27 cellular contexts compared by ENCODE assay signal in the genomic region with DNA sequence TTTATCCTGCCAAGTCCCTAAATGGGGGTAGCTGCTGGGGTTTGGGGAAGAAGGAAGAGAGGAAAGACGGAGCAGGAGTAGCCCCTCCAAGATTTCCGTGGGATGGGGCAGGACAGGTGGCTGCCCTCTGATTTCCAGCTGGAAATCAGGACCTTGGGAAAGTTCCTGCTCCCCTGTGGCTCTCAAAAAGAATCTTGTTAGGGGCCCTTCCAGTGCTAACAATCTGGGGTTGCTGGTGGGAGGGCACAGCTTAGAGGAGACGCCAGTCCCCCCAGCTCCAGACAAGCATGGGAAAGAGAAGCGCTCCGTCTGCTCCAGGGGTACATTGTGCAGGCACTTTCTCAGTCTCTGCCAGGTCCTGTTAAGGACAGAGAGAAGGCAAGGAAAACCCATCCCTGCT. TPM values are rescaled to one million over a fixed set of nuclear protein-coding genes. Genes with fewer than 3 reads are reported as not detected.
A peak's percentile ranks its signal among the peaks of the same experiment; 100 is the strongest.
DNase-seq lines count a peak whose midpoint lies in the region; ATAC-seq, FAIRE-seq and TF ChIP-seq lines count a peak whose summit lies in the region.
"Had no signal": no experiment of that assay in that cellular context is flagged by ENCODE, and none has a peak within 500 bp of the region (broad histone marks: within the 10 kb centered on the region; RNA-seq: fewer than 3 reads in every experiment).

No MANE protein-coding gene starts in this region.

- H3K4me1 ChIP-seq in iPS-18a (ENCODE audit: control insufficient read depth, low read depth, low read length) = peaks cover 28% of the 10 kb centered on the region
- peaks cover 59% of the 10 kb centered on the region for H3K4me1 ChIP-seq in vagina
- peaks cover 0 to 57% (median 27%) of the 10 kb centered on the region in 4 donors for H3K4me1 ChIP-seq in tibial nerve
- H3K4me1 ChIP-seq in small intestine (ENCODE audit: control insufficient read depth in 2 of 2, insufficient read depth in 1 of 2, low read depth in 1 of 2, low read length in 1 of 2) = peaks cover 3 to 8% of the 10 kb centered on the region in 2 donors

- H3K4me3 Mint-ChIP-seq in activated naive CD4-positive, alpha-beta T cell treated with anti-CD3 and anti-CD28 coated beads, Interleukin-2, amount 50 U/mL, for 24 hours = no peak overlapping the region
- H3K4me3 Mint-ChIP-seq in WTC11 (peak overlapping the region; percentile 61), Calu3 (ENCODE audit: low read depth, unreplicated experiment) (no peak overlapping the region)
- H3K4me3 Mint-ChIP-seq: activated B cell treated with CpG ODN at 0.5 μM for 24 hours; activated CD4-positive, alpha-beta memory T cell treated with anti-CD3 and anti-CD28 coated beads, Interleukin-2, amount 10 ng/mL, durations not matched to agents 7 days and 5 days; activated naive CD4-positive, alpha-beta T cell treated with anti-CD3 and anti-CD28 coated beads for 36 hours had no signal

- no peak for TF ChIP-seq POLR2A in vagina (IDR thresholded peaks at IDR 0.05)
- no peak for TF ChIP-seq POLR2A in tibial nerve (IDR thresholded peaks at IDR 0.05)

- intact Hi-C loops in vagina (cut with DNase I) = no loop called here
- intact Hi-C loops in Calu3 (cut with micrococcal nuclease; ENCODE audit: unreplicated experiment) = no loop called here

- CTCF ChIA-PET in WTC11 (lab: Charles Lee) (interaction anchor here (0.8 to 25.7 kb wide), 11 partner anchors 8 to 115 kb away, joined by 3 to 842 read pairs (median 5); partner anchors contain the start of genes POLD4 and PPP1CA), Calu3 (lab: Charles Lee) (interaction anchor here (0.6 to 3.3 kb wide), 5 partner anchors 19 to 44 kb away, joined by 3 to 30 read pairs (median 6); no protein-coding TSS in a partner anchor)

- H3K27ac Mint-ChIP-seq in activated naive CD4-positive, alpha-beta T cell treated with anti-CD3 and anti-CD28 coated beads, Interleukin-2, amount 50 U/mL, for 24 hours = peak overlapping the region; percentile 17
- no peak overlapping the region for H3K27ac Mint-ChIP-seq in WTC11
- no peak overlapping the region for H3K27ac Mint-ChIP-seq in Calu3 (ENCODE audit: unreplicated experiment)
- H3K27ac Mint-ChIP-seq: activated B cell treated with CpG ODN at 0.5 μM for 24 hours; activated CD4-positive, alpha-beta memory T cell treated with anti-CD3 and anti-CD28 coated beads, Interleukin-2, amount 10 ng/mL, durations not matched to agents 7 days and 5 days; activated naive CD4-positive, alpha-beta T cell treated with anti-CD3 and anti-CD28 coated beads for 36 hours had no signal

- peaks cover 4% of the 10 kb centered on the region for H3K27me3 Mint-ChIP-seq in activated naive CD4-positive, alpha-beta T cell treated with anti-CD3 and anti-CD28 coated beads, Interleukin-2, amount 50 U/mL, for 24 hours
- H3K27me3 Mint-ChIP-seq in WTC11 (ENCODE audit: low read depth) (peaks cover 68% of the 10 kb centered on the region), Calu3 (ENCODE audit: unreplicated experiment) (no peaks in the 10 kb centered on the region)
- H3K27me3 Mint-ChIP-seq: activated B cell treated with CpG ODN at 0.5 μM for 24 hours had no signal

- H3K27me3 ChIP-seq in iPS-18a (ENCODE audit: control insufficient read depth, insufficient read depth, low read length) (peaks cover 56% of the 10 kb centered on the region), vagina (no peaks in the 10 kb centered on the region), tibial nerve (no peaks in the 10 kb centered on the region), small intestine (ENCODE audit: control insufficient read depth in 2 of 2, insufficient read depth in 2 of 2, low read length in 2 of 2) (no peaks in the 10 kb centered on the region)
- H3K27me3 ChIP-seq: gastroesophageal sphincter had no signal

- no peaks in the 10 kb centered on the region for H3K9me3 Mint-ChIP-seq in activated naive CD4-positive, alpha-beta T cell treated with anti-CD3 and anti-CD28 coated beads, Interleukin-2, amount 50 U/mL, for 24 hours
- H3K9me3 Mint-ChIP-seq in WTC11 (no peaks in the 10 kb centered on the region), Calu3 (ENCODE audit: low read depth, unreplicated experiment) (no peaks in the 10 kb centered on the region)
- H3K9me3 Mint-ChIP-seq: activated B cell treated with CpG ODN at 0.5 μM for 24 hours; activated CD4-positive, alpha-beta memory T cell treated with anti-CD3 and anti-CD28 coated beads, Interleukin-2, amount 10 ng/mL, durations not matched to agents 7 days and 5 days; activated naive CD4-positive, alpha-beta T cell treated with anti-CD3 and anti-CD28 coated beads for 36 hours had no signal

- H3K4me3 ChIP-seq in iPS-18a (ENCODE audit: low read length) = peak overlapping the region; percentile 50
- no peak overlapping the region for H3K4me3 ChIP-seq in vagina
- no peak overlapping the region for H3K4me3 ChIP-seq in tibial nerve
- no peak overlapping the region for H3K4me3 ChIP-seq in small intestine (ENCODE audit: low read depth in 1 of 2, low read length in 2 of 2)
- H3K4me3 ChIP-seq: gastroesophageal sphincter, HAP-1, left ventricle myocardium inferior had no signal

- no peak for DNase-seq in activated naive CD4-positive, alpha-beta T cell (lab: John Stamatoyannopoulos, UW)
- DNase-seq in WTC11 (ENCODE audit: low spot score) = no peak
- no peak for DNase-seq in vagina (ENCODE audit: extremely low spot score in 2 of 2)
- DNase-seq in tibial nerve (ENCODE audit: low spot score in 2 of 2) = no peak
- no peak for DNase-seq in small intestine
- no peak for DNase-seq in Calu3
- DNase-seq: activated B cell treated with CpG ODN at 0.5 μM for 24 hours; activated CD4-positive, alpha-beta memory T cell treated with anti-CD3 and anti-CD28 coated beads, Interleukin-2, amount 10 ng/mL, durations not matched to agents 7 days and 5 days; activated naive CD4-positive, alpha-beta T cell treated with anti-CD3 and anti-CD28 coated beads for 36 hours; activated T-cell treated with anti-CD3 and anti-CD28 coated beads, Interleukin-2, amount 50 U/mL, for 1 hour; anterior cingulate cortex; central memory CD4-positive, alpha-beta T cell; DMS 273 treated with DMSO at 0.1 percent for 48 hours; GF-D8; left ventricle myocardium inferior; NCI-H187 treated with DMSO at 0.1 percent for 48 hours; NCI-H226; NCI-H82; stimulated activated CD4-positive, alpha-beta T cell treated with anti-CD3 and anti-CD28 coated beads, Interleukin-12 subunit alpha, Interleukin-12 subunit beta, amount 100 ng/mL, for 4 hours had no signal

- no peak for ATAC-seq in WTC11
- ATAC-seq: esophagus mucosa, gastroesophageal sphincter had no signal

- FAIRE-seq in small intestine (lab: Jason Lieb, UNC) = no peak

- POLR2A ChIA-PET in WTC11 (lab: Charles Lee) = interaction anchor here (0.7 to 1.2 kb wide), 5 partner anchors 20 to 1903 kb away, joined by 3 to 5 read pairs (median 3); partner anchors contain the start of genes POLD4 and PPP1CA

- no peak overlapping the region for H3K9ac ChIP-seq in iPS-18a (ENCODE audit: low read length)

- H3K36me3 Mint-ChIP-seq in activated naive CD4-positive, alpha-beta T cell treated with anti-CD3 and anti-CD28 coated beads, Interleukin-2, amount 50 U/mL, for 24 hours = no peaks in the 10 kb centered on the region
- no peaks in the 10 kb centered on the region for H3K36me3 Mint-ChIP-seq in WTC11
- H3K36me3 Mint-ChIP-seq in Calu3 (ENCODE audit: insufficient read depth, unreplicated experiment) = peaks cover 46% of the 10 kb centered on the region

- BruUV-seq in Calu3 (replicated peaks; lab: Mats Ljungman, UMichigan) = no TSS peak

- 77 to 83% methylated on average over 5 of the region's 5 CpGs for WGBS in tibial nerve, 2 donors
- 82 to 88% (median 86%) methylated on average over 5 of the region's 5 CpGs for WGBS in small intestine, 3 donors

- TF ChIP-seq CTCF in WTC11 (IDR thresholded peaks at IDR 0.05) (no peak), vagina (IDR thresholded peaks at IDR 0.05) (no peak), tibial nerve (IDR thresholded peaks at IDR 0.05) (no peak), Calu3 (IDR thresholded peaks at IDR 0.05; ENCODE audit: unreplicated experiment) (no peak)

- no peak overlapping the region for H3K27ac ChIP-seq in iPS-18a (ENCODE audit: low read length)
- peak overlapping the region; percentile 98 for H3K27ac ChIP-seq in vagina
- no peak overlapping the region for H3K27ac ChIP-seq in tibial nerve
- no peak overlapping the region for H3K27ac ChIP-seq in small intestine (ENCODE audit: low read depth in 1 of 2, low read length in 1 of 2)
- H3K27ac ChIP-seq: left ventricle myocardium inferior, neutrophil had no signal

- peaks cover 16% of the 10 kb centered on the region for H3K4me1 Mint-ChIP-seq in activated naive CD4-positive, alpha-beta T cell treated with anti-CD3 and anti-CD28 coated beads, Interleukin-2, amount 50 U/mL, for 24 hours
- peaks cover 35% of the 10 kb centered on the region for H3K4me1 Mint-ChIP-seq in WTC11
- peaks cover 56% of the 10 kb centered on the region for H3K4me1 Mint-ChIP-seq in Calu3 (ENCODE audit: low read depth, unreplicated experiment)

- no peak for TF ChIP-seq EP300 in tibial nerve (IDR thresholded peaks at IDR 0.05)

- H3K9me3 ChIP-seq in iPS-18a (ENCODE audit: control insufficient read depth, low read depth, low read length) (no peaks in the 10 kb centered on the region), vagina (no peaks in the 10 kb centered on the region), tibial nerve (no peaks in the 10 kb centered on the region), small intestine (ENCODE audit: control insufficient read depth, low read depth) (no peaks in the 10 kb centered on the region)
- H3K9me3 ChIP-seq: gastroesophageal sphincter, HAP-1, left ventricle myocardium inferior, neutrophil had no signal

- H3K36me3 ChIP-seq in iPS-18a (ENCODE audit: control insufficient read depth, low read depth, low read length) = no peaks in the 10 kb centered on the region
- no peaks in the 10 kb centered on the region for H3K36me3 ChIP-seq in vagina
- no peaks in the 10 kb centered on the region for H3K36me3 ChIP-seq in tibial nerve
- H3K36me3 ChIP-seq in small intestine (ENCODE audit: control insufficient read depth in 2 of 2, insufficient read depth in 2 of 2, low read length in 2 of 2) = no peaks in the 10 kb centered on the region
- H3K36me3 ChIP-seq: gastroesophageal sphincter, HAP-1, left ventricle myocardium inferior, neutrophil had no signal

RNA-seq across cellular contexts. Expression of gene CLCF1, which starts 3.0 kb away (rescaled TPM):
- 0.48 to 0.92 TPM (median 0.92 TPM) in 3 replicates for total RNA-seq in WTC11 (2021)
- total RNA-seq in vagina = 20.6 TPM
- 10 to 100 TPM in 1 of 4 donors, 1 to 10 TPM in 3; 3.7 to 23.1 (median 5.9) TPM for total RNA-seq in tibial nerve
- 1 to 10 TPM in 2 of 3 donors, not detected in 1; 1.4 to 3.0 TPM for polyA plus RNA-seq in small intestine
- total RNA-seq in Calu3 (2022) = 7.1 and 7.5 TPM in 2 replicates
- total RNA-seq: activated naive CD4-positive, alpha-beta T cell treated with anti-CD3 and anti-CD28 coated beads for 36 hours had no signal

RNA-seq across cellular contexts. Expression of gene RAD9A, which starts 15.4 kb away (rescaled TPM):
- total RNA-seq in WTC11 (2021) (25.7 to 45.5 TPM (median 26.7 TPM) in 3 replicates), vagina (20.6 TPM), tibial nerve (10 to 100 TPM; 22.7 to 39.0 (median 36.4) TPM), Calu3 (2022) (26.9 and 38.6 TPM in 2 replicates)
- polyA plus RNA-seq in small intestine = 10 to 100 TPM; 19.5 to 88.3 (median 58.6) TPM

RNA-seq across cellular contexts. Expression of gene POLD4, which starts 23.1 kb away (rescaled TPM):
- total RNA-seq in WTC11 (2021) (30.3 to 38.3 TPM (median 37.7 TPM) in 3 replicates), vagina (80.0 TPM), tibial nerve (100 to 1,000 TPM in 1 of 4 donors, 10 to 100 TPM in 3; 70.8 to 154 (median 88.5) TPM), Calu3 (2022) (95.1 and 119 TPM in 2 replicates)
- 100 to 1,000 TPM; 153 to 492 (median 467) TPM for polyA plus RNA-seq in small intestine

RNA-seq across cellular contexts. Expression of gene PPP1CA, which starts 25.2 kb away (rescaled TPM):
- total RNA-seq in WTC11 (2021) (220 to 222 TPM (median 221 TPM) in 3 replicates), vagina (102 TPM), tibial nerve (10 to 100 TPM; 50.6 to 97.8 (median 72.7) TPM), Calu3 (2022) (179 and 180 TPM in 2 replicates)
- 100 to 1,000 TPM; 165 to 211 (median 210) TPM for polyA plus RNA-seq in small intestine

RNA-seq across cellular contexts. Expression of gene TBC1D10C, which starts 27.5 kb away (rescaled TPM):
- total RNA-seq in WTC11 (2021) (0.72 to 1.0 TPM (median 0.96 TPM) in 3 replicates), vagina (6.6 TPM), tibial nerve (1 to 10 TPM; 1.5 to 4.5 (median 2.2) TPM), Calu3 (2022) (not detected in 2 replicates)
- polyA plus RNA-seq in small intestine = 10 to 100 TPM in 1 of 3 donors, 1 to 10 TPM in 2; 2.5 to 18.1 (median 4.4) TPM
- total RNA-seq: A172 had no signal
- polyA plus RNA-seq: BJ had no signal
